Comparison of ENCODE assay signal across 34 cellular contexts in the genomic region with DNA sequence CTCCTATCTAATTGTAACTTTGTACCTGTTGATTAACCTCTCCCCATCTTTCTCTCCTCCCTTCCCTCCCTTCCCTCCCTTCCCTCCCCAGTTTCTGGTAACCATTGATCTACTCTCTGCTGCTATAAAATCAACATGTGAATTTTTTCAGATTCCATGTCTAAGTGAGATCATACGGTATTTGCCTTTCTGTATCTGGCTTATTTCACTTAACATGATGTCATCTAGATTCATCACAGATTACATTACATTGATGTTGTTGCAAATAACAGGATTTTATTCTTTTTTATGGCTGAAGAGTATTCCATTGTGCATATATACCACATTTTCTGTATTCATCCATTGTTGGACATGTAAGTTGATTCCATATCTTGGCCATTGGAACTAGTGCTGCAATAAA.
"Had no signal": no experiment of that assay in that cellular context is flagged by ENCODE, and none has a peak within 500 bp of the region (broad histone marks: within the 10 kb centered on the region; RNA-seq: fewer than 3 reads in every experiment).

No MANE protein-coding gene starts in this region.

- DNase-seq: Karpas-422, Kasumi-1, MG63, MM.1S, MV-4-11, NCI-H1048, NCI-H1092, NCI-H1092 treated with DMSO at 0.1 percent for 48 hours, NCI-H1105, NCI-H1105 treated with DMSO at 0.1 percent for 48 hours, NCI-H1417, NCI-H1417 treated with DMSO at 0.1 percent for 48 hours, NCI-H1436, NCI-H1436 treated with DMSO at 0.1 percent for 48 hours, NCI-H146, NCI-H1694, NCI-H1694 treated with DMSO at 0.1 percent for 48 hours, NCI-H187, NCI-H187 treated with DMSO at 0.1 percent for 48 hours, NCI-H1930, NCI-H2029, NCI-H2029 treated with DMSO at 0.1 percent for 48 hours, NCI-H2081, NCI-H2081 treated with DMSO at 0.1 percent for 48 hours, NCI-H2107, NCI-H2171, NCI-H2171 treated with DMSO at 0.1 percent for 48 hours, NCI-H2227 treated with DMSO at 0.1 percent for 48 hours, NCI-H226, NCI-H345, NCI-H446, NCI-H446 treated with DMSO at 0.1 percent for 48 hours, NCI-H510A, NCI-H510A treated with DMSO at 0.1 percent for 48 hours had no signal

- H3K9me3 ChIP-seq: MG63 had no signal

- H3K36me3 ChIP-seq: MG63 had no signal

- H3K4me3 ChIP-seq: MG63 had no signal

- H3K27me3 ChIP-seq: MG63 had no signal
